In the genomic region with DNA sequence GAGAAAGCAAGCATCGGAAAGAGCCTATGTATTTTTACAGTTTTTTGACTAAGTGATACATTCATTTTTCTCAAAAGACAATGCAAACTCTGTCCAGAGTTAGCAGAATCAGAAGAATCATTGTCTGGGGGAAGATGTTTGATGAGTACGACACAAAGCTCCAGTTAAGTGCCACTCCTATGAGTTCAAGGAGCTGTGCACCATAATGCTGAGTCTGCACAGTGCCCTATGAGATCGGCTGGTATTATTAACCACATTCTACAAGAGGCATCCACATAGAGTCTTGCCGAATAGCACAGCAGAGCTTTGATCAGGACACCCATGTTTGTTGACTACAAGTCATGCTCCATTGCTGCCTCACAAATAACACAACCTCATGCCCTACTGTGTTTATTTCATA, we compare ENCODE assay signal across 1 cellular context.
TF ChIP-seq lines count a peak whose summit lies in the region.

No MANE protein-coding gene starts in this region.

TF ChIP-seq in K562, 482 proteins besides CTCF, POLR2A, EP300 and RAD21:
- TF ChIP-seq SETDB1 (IDR thresholded peaks at IDR 0.05; ENCODE audit: low read length) (no peak), C11orf30 (IDR thresholded peaks at IDR 0.05; ENCODE audit: low read depth) (peak; percentile 55), NRF1 (conservative IDR thresholded peaks at IDR 0.05 in 1 of 2, IDR thresholded peaks at IDR 0.05 in 1 of 2) (no peak), PTTG1 (tag; IDR thresholded peaks at IDR 0.05; ENCODE audit: low read depth) (no peak), RNF2 (IDR thresholded peaks at IDR 0.05) (no peak), ZNF316 (IDR thresholded peaks at IDR 0.05) (0 out of 2 replicates have a peak, but pooled peaks have one; percentile 24)
- TF ChIP-seq, protein P1, sequence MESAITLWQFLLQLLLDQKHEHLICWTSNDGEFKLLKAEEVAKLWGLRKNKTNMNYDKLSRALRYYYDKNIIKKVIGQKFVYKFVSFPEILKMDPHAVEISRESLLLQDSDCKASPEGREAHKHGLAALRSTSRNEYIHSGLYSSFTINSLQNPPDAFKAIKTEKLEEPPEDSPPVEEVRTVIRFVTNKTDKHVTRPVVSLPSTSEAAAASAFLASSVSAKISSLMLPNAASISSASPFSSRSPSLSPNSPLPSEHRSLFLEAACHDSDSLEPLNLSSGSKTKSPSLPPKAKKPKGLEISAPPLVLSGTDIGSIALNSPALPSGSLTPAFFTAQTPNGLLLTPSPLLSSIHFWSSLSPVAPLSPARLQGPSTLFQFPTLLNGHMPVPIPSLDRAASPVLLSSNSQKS (CRISPR knock-in tag; IDR thresholded peaks at IDR 0.05): no peak
